Comparison of ENCODE assay signal across 8 cellular contexts in the genomic region with DNA sequence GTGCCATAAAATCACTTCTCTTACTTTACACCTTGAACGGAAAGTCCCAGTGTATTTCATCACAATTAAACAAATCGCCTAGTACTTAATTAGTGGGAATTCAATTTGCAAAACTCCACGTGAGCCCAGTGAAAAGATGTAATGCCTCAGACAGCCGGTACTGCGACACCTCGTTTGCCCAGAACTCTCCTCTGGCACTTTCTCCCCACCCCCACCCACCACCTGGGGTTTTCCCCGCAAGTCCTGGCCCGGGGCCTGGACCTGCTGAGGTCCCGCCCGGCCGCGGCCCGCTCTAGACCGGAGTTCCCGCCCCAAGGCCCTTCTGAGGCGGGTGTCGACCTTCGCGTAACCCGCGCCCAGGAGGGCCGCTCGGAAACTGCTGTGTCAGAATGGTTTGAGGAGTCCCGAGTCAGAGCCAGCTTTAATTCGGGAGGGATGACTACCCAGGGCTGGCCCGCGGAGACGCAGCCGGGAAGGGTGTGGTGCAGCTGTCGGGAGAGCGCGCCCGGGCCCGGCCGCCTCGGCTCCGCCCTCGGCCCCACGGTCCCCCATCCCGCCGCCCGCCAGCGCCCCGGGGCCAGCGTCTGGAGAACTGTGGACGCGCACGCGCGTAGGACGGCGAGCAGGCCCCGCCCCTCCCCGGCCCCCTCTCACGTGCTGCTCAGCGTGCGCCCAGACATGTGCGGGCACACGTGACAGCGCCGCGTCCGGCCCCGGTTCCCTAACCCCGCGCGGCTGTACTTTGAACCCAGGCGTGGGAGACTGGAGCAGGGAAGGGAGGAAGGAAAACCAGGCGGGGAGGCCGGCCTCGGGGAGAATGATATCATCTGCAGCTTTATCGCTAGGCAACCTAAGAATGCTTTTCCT. TPM values are rescaled to one million over a fixed set of nuclear protein-coding genes. Genes with fewer than 3 reads are reported as not detected.
A peak's percentile ranks its signal among the peaks of the same experiment; 100 is the strongest.
DNase-seq lines count a peak whose midpoint lies in the region; ATAC-seq lines count a peak whose summit lies in the region.

No MANE protein-coding gene starts in this region.

- no peaks in the 10 kb centered on the region for H3K36me3 ChIP-seq in BLaER1 treated with 17β-estradiol and CSF1 and Interleukin-3, amounts not matched to agents 10 nM and 100 nM

- peak overlapping the region; percentile 53 to 70 (median 61) for H3K4me3 ChIP-seq in BLaER1 treated with 17β-estradiol and CSF1 and Interleukin-3, amounts not matched to agents 10 nM and 100 nM
- peak overlapping the region; percentile 45 for H3K4me3 ChIP-seq in mononuclear cell (ENCODE audit: low read length)

- H3K9ac ChIP-seq in BLaER1 treated with 17β-estradiol and CSF1 and Interleukin-3, amounts not matched to agents 10 nM and 100 nM: peak overlapping the region; percentile 61 to 85 (median 77)

- peak overlapping the region; percentile 85 to 95 (median 91) for H3K4me2 ChIP-seq in BLaER1 treated with 17β-estradiol and CSF1 and Interleukin-3, amounts not matched to agents 10 nM and 100 nM

- H3K9me3 ChIP-seq in BLaER1 treated with 17β-estradiol and CSF1 and Interleukin-3, amounts not matched to agents 10 nM and 100 nM (replicated peaks in 1 of 11): no peaks in the 10 kb centered on the region
- H3K9me3 ChIP-seq in mononuclear cell (ENCODE audit: low read depth, low read length): no peaks in the 10 kb centered on the region

- H3K4me1 ChIP-seq in BLaER1 treated with 17β-estradiol and CSF1 and Interleukin-3, amounts not matched to agents 10 nM and 100 nM: peaks cover 10 to 24% (median 12%) of the 10 kb centered on the region in 10 experiments
- H3K4me1 ChIP-seq in mononuclear cell (ENCODE audit: insufficient read depth, low read length): peaks cover 25% of the 10 kb centered on the region

- H3K27ac ChIP-seq in BLaER1 treated with 17β-estradiol and CSF1 and Interleukin-3, amounts not matched to agents 10 nM and 100 nM: peak overlapping the region; percentile 28 to 85 (median 69); a peak in 21 of 22 replicates
- peak overlapping the region; percentile 67 for H3K27ac ChIP-seq in epithelial cell of prostate

- H3K27me3 ChIP-seq in BLaER1 treated with 17β-estradiol and CSF1 and Interleukin-3, amounts not matched to agents 10 nM and 100 nM: peaks cover 0 to 64% (median 58%) of the 10 kb centered on the region in 11 experiments; a peak in 18 of 22 replicates
- H3K27me3 ChIP-seq in mononuclear cell (ENCODE audit: insufficient read depth, low read length): peaks cover 21% of the 10 kb centered on the region

- DNase-seq in NOMO-1 (lab: John Stamatoyannopoulos, UW; ENCODE audit: unreplicated experiment in 2 of 2) (peak; percentile 63 to 64), activated T-cell treated with anti-CD3 and anti-CD28 coated beads for 4 hours (peak; percentile 65), epithelial cell of prostate (ENCODE audit: low read depth, low spot score) (peak; percentile 53)
- peak; percentile 42 to 46 for DNase-seq in stimulated activated CD8-positive, alpha-beta memory T cell treated with anti-CD3 and anti-CD28 coated beads, Interleukin-2, amount 100 ng/mL, for 1 hour (ENCODE audit: low read depth in 2 of 2)

- no peaks in the 10 kb centered on the region for H4K20me1 ChIP-seq in BLaER1 treated with 17β-estradiol and CSF1 and Interleukin-3, amounts not matched to agents 10 nM and 100 nM

- ATAC-seq in GM19025 (IDR thresholded peaks at IDR 0.05; ENCODE audit: low read depth, unreplicated experiment) (peak; percentile 74), HG03280 (IDR thresholded peaks at IDR 0.05; ENCODE audit: unreplicated experiment) (peak; percentile 76)

RNA-seq across cellular contexts. Expression of a gene that starts 10.8 kb away (rescaled TPM):
- total RNA-seq in mononuclear cell: 0.10 TPM

Comparison
In these comparisons a context has a peak if more than half of its experiments do, and no peak if none do; other contexts are left out.
1. Peak in every context shown above with its lines: DNase-seq, ATAC-seq, H3K4me3 ChIP-seq and H3K27ac ChIP-seq.